ENCODE assay signal across 8 cellular contexts in the genomic region with DNA sequence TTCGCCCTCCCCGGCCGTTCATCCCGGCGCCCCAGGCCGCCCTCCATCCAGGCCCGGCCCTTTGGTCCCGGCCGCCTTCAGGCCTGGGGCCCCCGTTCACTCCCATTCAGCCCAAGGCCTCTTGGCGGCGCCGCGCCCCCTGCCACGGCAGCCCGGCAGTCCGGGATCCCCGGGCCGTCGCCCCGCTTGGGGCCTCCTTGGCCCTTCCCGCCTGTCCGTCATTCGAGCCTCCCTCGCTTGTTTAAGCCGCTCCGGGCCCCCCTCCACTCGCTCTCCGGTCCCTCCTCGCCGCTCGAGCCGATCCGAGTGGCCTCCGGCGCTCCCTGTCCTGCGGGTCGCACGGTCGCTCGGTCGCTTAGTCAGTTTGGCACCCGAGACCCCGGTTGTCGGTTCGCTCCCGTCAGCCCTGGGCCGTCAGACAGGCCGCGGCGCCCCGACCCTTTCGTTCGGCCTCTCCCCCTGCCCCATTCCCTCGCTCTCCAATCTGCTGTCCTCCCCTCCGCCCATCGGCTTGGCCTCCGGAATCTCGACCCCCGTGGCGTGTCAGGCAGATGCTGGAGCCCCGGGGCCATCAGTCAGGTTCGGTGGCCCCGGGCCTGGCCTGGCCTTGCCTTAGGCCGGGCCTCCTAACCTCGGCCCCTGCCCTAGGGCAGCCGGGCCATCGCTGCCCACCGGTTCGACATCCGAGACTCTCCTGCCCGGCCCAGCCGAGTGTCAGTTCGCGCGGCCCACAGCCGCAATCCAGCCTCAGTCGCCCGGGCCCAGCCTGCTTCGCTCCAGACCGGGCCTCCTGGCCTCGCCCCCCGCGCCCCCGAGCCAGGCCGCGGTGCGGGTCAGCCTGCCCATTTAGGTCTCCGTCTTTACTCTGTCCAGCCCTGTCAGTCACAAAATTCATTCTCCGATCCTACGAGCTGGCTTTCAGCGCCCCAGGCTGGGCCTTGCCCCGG. TPM values are rescaled to one million over a fixed set of nuclear protein-coding genes. Genes with fewer than 3 reads are reported as not detected.
A peak's percentile ranks its signal among the peaks of the same experiment; 100 is the strongest.
DNase-seq lines count a peak whose midpoint lies in the region; ATAC-seq and TF ChIP-seq lines count a peak whose summit lies in the region.

No MANE protein-coding gene starts in this region.

- ATAC-seq in GM18520 (IDR thresholded peaks at IDR 0.05; ENCODE audit: unreplicated experiment) (peak; percentile 1), HG03159 (IDR thresholded peaks at IDR 0.05; ENCODE audit: unreplicated experiment) (peak; percentile 41)
- peak; percentile 37 for ATAC-seq in activated naive CD8-positive, alpha-beta T cell treated with anti-CD3 and anti-CD28 coated beads, Interleukin-2, amount 10 ng/mL, durations not matched to agents 7 days and 5 days (ENCODE audit: low read depth)

- H3K27me3 ChIP-seq in trophoblast cell (ENCODE audit: insufficient read depth, low read length) (no peaks in the 10 kb centered on the region), vagina (no peaks in the 10 kb centered on the region)

- H3K79me1 ChIP-seq in trophoblast cell (ENCODE audit: low read length): peaks cover 22% of the 10 kb centered on the region

- POLR2A ChIA-PET in activated naive CD8-positive, alpha-beta T cell treated with anti-CD3 and anti-CD28 coated beads, Interleukin-2, amount 10 ng/mL, durations not matched to agents 7 days and 5 days (lab: Charles Lee): interaction anchor here (0.7 to 2.5 kb wide), 14 partner anchors 8 to 766 kb away, joined by 3 to 21 read pairs (median 4); partner anchors contain the start of genes NSUN4 and RAD54L

- H2AFZ ChIP-seq in trophoblast cell (ENCODE audit: insufficient read depth, low read length, poor library complexity): peak overlapping the region; percentile 38

- no peak for TF ChIP-seq POLR2A in vagina (IDR thresholded peaks at IDR 0.05)

- peak overlapping the region; percentile 95 for H3K14ac ChIP-seq in trophoblast cell (ENCODE audit: low read length)

- H3K4me1 Mint-ChIP-seq in activated naive CD8-positive, alpha-beta T cell treated with anti-CD3 and anti-CD28 coated beads, Interleukin-2, amount 10 ng/mL, durations not matched to agents 7 days and 5 days: peaks cover 29% of the 10 kb centered on the region

- H3K9me3 ChIP-seq in trophoblast cell (ENCODE audit: insufficient read depth, low read depth, low read length): no peaks in the 10 kb centered on the region
- H3K9me3 ChIP-seq in vagina: no peaks in the 10 kb centered on the region

- H2BK120ac ChIP-seq in trophoblast cell (ENCODE audit: insufficient read depth, low read length, poor library complexity): peak overlapping the region; percentile 69

- H3K4me3 ChIP-seq in trophoblast cell (ENCODE audit: low read depth, low read length) (peak overlapping the region; percentile 95), vagina (peak overlapping the region; percentile 75 to 82)

- in situ Hi-C loops in SK-MEL-5 (cut with HindIII; ENCODE audit: low pct_unique_long_range_greater_than_20kb, low sequenced_read_pairs): no loop called here

- H3K4me3 Mint-ChIP-seq in activated naive CD8-positive, alpha-beta T cell treated with anti-CD3 and anti-CD28 coated beads, Interleukin-2, amount 10 ng/mL, durations not matched to agents 7 days and 5 days: peak overlapping the region; percentile 93

- H2BK12ac ChIP-seq in trophoblast cell (ENCODE audit: low read length): no peak overlapping the region

- peak overlapping the region; percentile 90 for H3K18ac ChIP-seq in trophoblast cell (ENCODE audit: low read length)

- peak overlapping the region; percentile 66 for H3K4me2 ChIP-seq in trophoblast cell (ENCODE audit: low read length)

- peak overlapping the region; percentile 95 for H3K27ac ChIP-seq in trophoblast cell (ENCODE audit: low read depth, low read length)
- peak overlapping the region; percentile 98 for H3K27ac ChIP-seq in vagina

- H3K23ac ChIP-seq in trophoblast cell (ENCODE audit: low read length): no peak overlapping the region

- no peaks in the 10 kb centered on the region for H3K27me3 Mint-ChIP-seq in activated naive CD8-positive, alpha-beta T cell treated with anti-CD3 and anti-CD28 coated beads, Interleukin-2, amount 10 ng/mL, durations not matched to agents 7 days and 5 days

- H3K9ac ChIP-seq in trophoblast cell (ENCODE audit: low read length): peak overlapping the region; percentile 89

- H3K4me1 ChIP-seq in trophoblast cell (ENCODE audit: control insufficient read depth in 1 of 2, insufficient read depth in 2 of 2, low read length in 2 of 2) (peaks cover 8 to 23% of the 10 kb centered on the region in 2 experiments), vagina (peaks cover 62% of the 10 kb centered on the region)

- peak overlapping the region; percentile 93 for H4K12ac ChIP-seq in trophoblast cell (ENCODE audit: low read depth, low read length)

- H2BK5ac ChIP-seq in trophoblast cell (ENCODE audit: low read depth, low read length, poor library complexity): peak overlapping the region; percentile 79

- intact Hi-C loops in cardiac septum (cut with DNase I): loop anchor here (1.0 to 2.0 kb wide), 2 partner anchors 38 to 56 kb away; partner anchors contain the start of genes NSUN4 and RAD54L
- intact Hi-C loops in vagina (cut with DNase I): loop anchor here (2.0 kb wide), 1 partner anchor 38 kb away; the partner anchor contains the start of gene NSUN4

- H3K27ac Mint-ChIP-seq in activated naive CD8-positive, alpha-beta T cell treated with anti-CD3 and anti-CD28 coated beads, Interleukin-2, amount 10 ng/mL, durations not matched to agents 7 days and 5 days: peak overlapping the region; percentile 99

- H3K79me2 ChIP-seq in trophoblast cell (ENCODE audit: control insufficient read depth, insufficient read depth, low read length, poor library complexity): peaks cover 49% of the 10 kb centered on the region

- H3K4ac ChIP-seq in trophoblast cell (ENCODE audit: low read depth, low read length): peak overlapping the region; percentile 99

- no peaks in the 10 kb centered on the region for H3K9me3 Mint-ChIP-seq in activated naive CD8-positive, alpha-beta T cell treated with anti-CD3 and anti-CD28 coated beads, Interleukin-2, amount 10 ng/mL, durations not matched to agents 7 days and 5 days

- peak overlapping the region; percentile 88 for H4K91ac ChIP-seq in trophoblast cell (ENCODE audit: low read depth, low read length)

- peak overlapping the region; percentile 80 for H4K8ac ChIP-seq in trophoblast cell (ENCODE audit: low read depth, low read length)

- peak; percentile 53 for DNase-seq in AG08395 (ENCODE audit: low spot score)
- peak; percentile 11 for DNase-seq in SK-MEL-5 (ENCODE audit: low read depth, low spot score)
- peak; percentile 78 for DNase-seq in activated naive CD8-positive, alpha-beta T cell treated with anti-CD3 and anti-CD28 coated beads, Interleukin-2, amount 10 ng/mL, durations not matched to agents 7 days and 5 days
- peak; percentile 81 for DNase-seq in cardiac septum (ENCODE audit: low spot score)
- peak; percentile 19 to 50 for DNase-seq in trophoblast cell
- no peak for DNase-seq in vagina (ENCODE audit: extremely low spot score in 2 of 2)

- H2AK5ac ChIP-seq in trophoblast cell (ENCODE audit: low read length): peak overlapping the region; percentile 91

- H3K36me3 ChIP-seq in trophoblast cell (ENCODE audit: control insufficient read depth in 1 of 2, insufficient read depth in 2 of 2, low read length in 2 of 2) (peaks cover 4% of the 10 kb centered on the region in 2 experiments), vagina (peaks cover 0 to 8% of the 10 kb centered on the region in 2 donors)

- H3K36me3 Mint-ChIP-seq in activated naive CD8-positive, alpha-beta T cell treated with anti-CD3 and anti-CD28 coated beads, Interleukin-2, amount 10 ng/mL, durations not matched to agents 7 days and 5 days: peaks cover 17% of the 10 kb centered on the region

- TF ChIP-seq CTCF in vagina (IDR thresholded peaks at IDR 0.05): no peak

- WGBS in trophoblast cell (ENCODE audit: extremely low coverage, insufficient coverage, insufficient read length): no CpG with 5 or more reads among the region's 93 CpGs

RNA-seq across cellular contexts. Expression of gene LRRC41, which starts 1.1 kb away (rescaled TPM):
- total RNA-seq in SK-MEL-5 (2014; rRNA removed; shearing (Covaris generic)): 36.9 and 42.8 TPM in 2 replicates
- 48.8 and 51.8 TPM in 2 replicates for polyA plus RNA-seq in SK-MEL-5 (2015; cell fraction: cytosol; rRNA removed)
- polyA plus RNA-seq in SK-MEL-5 (2015; cell fraction: nucleus; rRNA removed): 52.6 and 52.8 TPM in 2 replicates
- total RNA-seq in activated naive CD8-positive, alpha-beta T cell treated with anti-CD3 and anti-CD28 coated beads, Interleukin-2, amount 10 ng/mL, durations not matched to agents 7 days and 5 days: 10 to 100 TPM; 36.8 to 38.8 TPM
- total RNA-seq in cardiac septum (52.5 TPM), vagina (58.4 TPM)
- polyA plus RNA-seq in trophoblast cell (2013): 43.6 and 44.3 TPM in 2 replicates

RNA-seq across cellular contexts. Expression of gene UQCRH, which starts 1.1 kb away (rescaled TPM):
- total RNA-seq in SK-MEL-5 (2014; rRNA removed; shearing (Covaris generic)): 653 and 801 TPM in 2 replicates
- 400 and 541 TPM in 2 replicates for polyA plus RNA-seq in SK-MEL-5 (2015; cell fraction: cytosol; rRNA removed)
- polyA plus RNA-seq in SK-MEL-5 (2015; cell fraction: nucleus; rRNA removed): 93.4 and 144 TPM in 2 replicates
- 100 to 1,000 TPM; 250 to 260 TPM for total RNA-seq in activated naive CD8-positive, alpha-beta T cell treated with anti-CD3 and anti-CD28 coated beads, Interleukin-2, amount 10 ng/mL, durations not matched to agents 7 days and 5 days
- total RNA-seq in cardiac septum (907 TPM), vagina (175 TPM)
- polyA plus RNA-seq in trophoblast cell (2013): 434 and 442 TPM in 2 replicates

RNA-seq across cellular contexts. Expression of gene NSUN4, which starts 38.2 kb away (rescaled TPM):
- total RNA-seq in SK-MEL-5 (2014; rRNA removed; shearing (Covaris generic)): 8.7 and 10.2 TPM in 2 replicates
- polyA plus RNA-seq in SK-MEL-5 (2015; cell fraction: cytosol; rRNA removed): 19.6 and 30.7 TPM in 2 replicates
- 25.0 and 26.5 TPM in 2 replicates for polyA plus RNA-seq in SK-MEL-5 (2015; cell fraction: nucleus; rRNA removed)
- total RNA-seq in activated naive CD8-positive, alpha-beta T cell treated with anti-CD3 and anti-CD28 coated beads, Interleukin-2, amount 10 ng/mL, durations not matched to agents 7 days and 5 days: 10 to 100 TPM; 23.2 to 24.9 TPM
- total RNA-seq in cardiac septum (18.5 TPM), vagina (21.4 TPM)
- 13.0 and 13.8 TPM in 2 replicates for polyA plus RNA-seq in trophoblast cell (2013)

RNA-seq across cellular contexts. Expression of gene RAD54L, which starts 54.8 kb away (rescaled TPM):
- total RNA-seq in SK-MEL-5 (2014; rRNA removed; shearing (Covaris generic)): 3.3 TPM in 2 replicates
- 6.8 and 8.7 TPM in 2 replicates for polyA plus RNA-seq in SK-MEL-5 (2015; cell fraction: cytosol; rRNA removed)
- polyA plus RNA-seq in SK-MEL-5 (2015; cell fraction: nucleus; rRNA removed): 25.7 and 35.2 TPM in 2 replicates
- 10 to 100 TPM; 47.9 to 50.8 TPM for total RNA-seq in activated naive CD8-positive, alpha-beta T cell treated with anti-CD3 and anti-CD28 coated beads, Interleukin-2, amount 10 ng/mL, durations not matched to agents 7 days and 5 days
- total RNA-seq in cardiac septum: 0.97 TPM
- 9.1 and 9.9 TPM in 2 replicates for polyA plus RNA-seq in trophoblast cell (2013)
- 8.1 TPM for total RNA-seq in vagina

Comparison
In these comparisons a context has a peak if more than half of its experiments do, and no peak if none do; other contexts are left out.
1. DNase-seq: peak in AG08395 (single experiment), SK-MEL-5 (single experiment), activated naive CD8-positive, alpha-beta T cell treated with anti-CD3 and anti-CD28 coated beads, Interleukin-2, amount 10 ng/mL, durations not matched to agents 7 days and 5 days (single experiment), cardiac septum (single experiment) and trophoblast cell (2 of 2); none in vagina (0 of 2).
2. Peak in every context shown above with its lines, with median percentiles within 50 percentile points of each other: ATAC-seq.